Comparison of ENCODE assay signal across 1 cellular context in the genomic region with DNA sequence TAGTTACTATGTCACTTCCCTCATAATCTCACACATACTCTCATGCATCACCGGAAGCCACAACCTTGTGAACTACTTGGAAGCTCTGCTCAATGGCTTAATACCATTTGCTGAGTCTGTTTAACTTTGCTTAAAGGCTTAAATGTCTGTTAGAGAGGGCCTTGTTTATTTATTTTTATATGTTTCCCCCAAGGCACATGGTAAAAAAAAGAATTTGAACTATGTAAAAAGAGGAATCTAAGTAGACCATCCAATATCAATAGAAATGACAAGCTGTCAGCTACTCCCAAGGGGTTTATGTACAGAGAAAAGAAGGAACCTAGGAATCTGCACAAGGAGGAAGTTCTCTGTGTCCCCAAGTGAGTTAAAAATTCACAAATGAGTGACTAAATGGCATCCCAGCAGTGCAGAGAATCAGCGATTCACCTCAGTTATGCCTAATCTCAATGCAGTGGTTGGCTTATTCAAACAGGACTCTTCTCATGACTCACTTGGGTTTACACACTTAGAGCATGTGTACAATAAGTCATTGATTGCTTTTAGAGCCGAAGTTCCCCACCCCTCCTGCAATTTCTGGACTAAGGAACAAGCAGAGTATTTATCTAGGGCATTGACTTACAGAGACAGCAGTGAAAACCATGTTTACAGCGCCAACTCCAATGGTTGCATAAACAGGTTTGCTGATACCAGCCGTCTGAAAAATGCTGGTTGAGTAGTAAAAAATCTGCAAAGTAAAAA.
TF ChIP-seq lines count a peak whose summit lies in the region.

No MANE protein-coding gene starts in this region.

TF ChIP-seq in HepG2, 621 proteins besides CTCF, POLR2A, EP300 and RAD21 (continued from another document and continues in another):
- TF ChIP-seq, protein P1, sequence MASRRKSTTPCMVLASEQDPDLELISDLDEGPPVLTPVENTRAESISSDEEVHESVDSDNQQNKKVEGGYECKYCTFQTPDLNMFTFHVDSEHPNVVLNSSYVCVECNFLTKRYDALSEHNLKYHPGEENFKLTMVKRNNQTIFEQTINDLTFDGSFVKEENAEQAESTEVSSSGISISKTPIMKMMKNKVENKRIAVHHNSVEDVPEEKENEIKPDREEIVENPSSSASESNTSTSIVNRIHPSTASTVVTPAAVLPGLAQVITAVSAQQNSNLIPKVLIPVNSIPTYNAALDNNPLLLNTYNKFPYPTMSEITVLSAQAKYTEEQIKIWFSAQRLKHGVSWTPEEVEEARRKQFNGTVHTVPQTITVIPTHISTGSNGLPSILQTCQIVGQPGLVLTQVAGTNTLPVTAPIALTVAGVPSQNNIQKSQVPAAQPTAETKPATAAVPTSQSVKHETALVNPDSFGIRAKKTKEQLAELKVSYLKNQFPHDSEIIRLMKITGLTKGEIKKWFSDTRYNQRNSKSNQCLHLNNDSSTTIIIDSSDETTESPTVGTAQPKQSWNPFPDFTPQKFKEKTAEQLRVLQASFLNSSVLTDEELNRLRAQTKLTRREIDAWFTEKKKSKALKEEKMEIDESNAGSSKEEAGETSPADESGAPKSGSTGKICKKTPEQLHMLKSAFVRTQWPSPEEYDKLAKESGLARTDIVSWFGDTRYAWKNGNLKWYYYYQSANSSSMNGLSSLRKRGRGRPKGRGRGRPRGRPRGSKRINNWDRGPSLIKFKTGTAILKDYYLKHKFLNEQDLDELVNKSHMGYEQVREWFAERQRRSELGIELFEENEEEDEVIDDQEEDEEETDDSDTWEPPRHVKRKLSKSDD (CRISPR knock-in tag; IDR thresholded peaks at IDR 0.05; ENCODE audit: low read depth), result peak; percentile 76
- peak; percentile 67; the same call in 1 of the 2 replicates for TF ChIP-seq ZSCAN25 (CRISPR knock-in tag; IDR thresholded peaks at IDR 0.05)
- TF ChIP-seq NFE2L2 (IDR thresholded peaks at IDR 0.05; ENCODE audit: low read length), result 0 out of 2 replicates have a peak, but pooled peaks have one; percentile 13
- TF ChIP-seq ZNF335 (CRISPR knock-in tag; IDR thresholded peaks at IDR 0.05), result peak; percentile 83; the same call in 1 of the 2 replicates
- no peak for TF ChIP-seq AKNA (CRISPR knock-in tag; IDR thresholded peaks at IDR 0.05; ENCODE audit: borderline replicate concordance)
- no peak for TF ChIP-seq ZNF572 (CRISPR knock-in tag; IDR thresholded peaks at IDR 0.05)
- TF ChIP-seq ZNF556 (CRISPR knock-in tag; IDR thresholded peaks at IDR 0.05; ENCODE audit: borderline replicate concordance), result peak; percentile 77; the same call in 1 of the 2 replicates
- TF ChIP-seq ZSCAN21 (CRISPR knock-in tag; IDR thresholded peaks at IDR 0.05; ENCODE audit: borderline replicate concordance), result 0 out of 2 replicates have a peak, but pooled peaks have one; percentile 55
- TF ChIP-seq ZNF430 (CRISPR knock-in tag; IDR thresholded peaks at IDR 0.05), result no peak
- TF ChIP-seq GTF3A (CRISPR knock-in tag; conservative IDR thresholded peaks at IDR 0.05), result no peak
- TF ChIP-seq YEATS2 (CRISPR knock-in tag; IDR thresholded peaks at IDR 0.05; ENCODE audit: borderline replicate concordance), result peak; percentile 37; the same call in 1 of the 2 replicates
- TF ChIP-seq FOXC1 (CRISPR knock-in tag; IDR thresholded peaks at IDR 0.05; ENCODE audit: borderline replicate concordance), result no peak
- peak; percentile 92 for TF ChIP-seq SMYD3 (CRISPR knock-in tag; IDR thresholded peaks at IDR 0.05)
- TF ChIP-seq, protein P2, sequence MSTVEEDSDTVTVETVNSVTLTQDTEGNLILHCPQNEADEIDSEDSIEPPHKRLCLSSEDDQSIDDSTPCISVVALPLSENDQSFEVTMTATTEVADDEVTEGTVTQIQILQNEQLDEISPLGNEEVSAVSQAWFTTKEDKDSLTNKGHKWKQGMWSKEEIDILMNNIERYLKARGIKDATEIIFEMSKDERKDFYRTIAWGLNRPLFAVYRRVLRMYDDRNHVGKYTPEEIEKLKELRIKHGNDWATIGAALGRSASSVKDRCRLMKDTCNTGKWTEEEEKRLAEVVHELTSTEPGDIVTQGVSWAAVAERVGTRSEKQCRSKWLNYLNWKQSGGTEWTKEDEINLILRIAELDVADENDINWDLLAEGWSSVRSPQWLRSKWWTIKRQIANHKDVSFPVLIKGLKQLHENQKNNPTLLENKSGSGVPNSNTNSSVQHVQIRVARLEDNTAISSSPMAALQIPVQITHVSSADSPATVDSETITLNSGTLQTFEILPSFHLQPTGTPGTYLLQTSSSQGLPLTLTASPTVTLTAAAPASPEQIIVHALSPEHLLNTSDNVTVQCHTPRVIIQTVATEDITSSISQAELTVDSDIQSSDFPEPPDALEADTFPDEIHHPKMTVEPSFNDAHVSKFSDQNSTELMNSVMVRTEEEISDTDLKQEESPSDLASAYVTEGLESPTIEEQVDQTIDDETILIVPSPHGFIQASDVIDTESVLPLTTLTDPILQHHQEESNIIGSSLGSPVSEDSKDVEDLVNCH (CRISPR knock-in tag; IDR thresholded peaks at IDR 0.05), result 0 out of 2 replicates have a peak, but pooled peaks have one; percentile 33
- TF ChIP-seq ZNF589 (CRISPR knock-in tag; conservative IDR thresholded peaks at IDR 0.05), result no peak
- no peak for TF ChIP-seq UBTF (CRISPR knock-in tag; IDR thresholded peaks at IDR 0.05)
- TF ChIP-seq ZFX (CRISPR knock-in tag; IDR thresholded peaks at IDR 0.05; ENCODE audit: low read depth), result 0 out of 2 replicates have a peak, but pooled peaks have one; percentile 37
- TF ChIP-seq, protein P3, sequence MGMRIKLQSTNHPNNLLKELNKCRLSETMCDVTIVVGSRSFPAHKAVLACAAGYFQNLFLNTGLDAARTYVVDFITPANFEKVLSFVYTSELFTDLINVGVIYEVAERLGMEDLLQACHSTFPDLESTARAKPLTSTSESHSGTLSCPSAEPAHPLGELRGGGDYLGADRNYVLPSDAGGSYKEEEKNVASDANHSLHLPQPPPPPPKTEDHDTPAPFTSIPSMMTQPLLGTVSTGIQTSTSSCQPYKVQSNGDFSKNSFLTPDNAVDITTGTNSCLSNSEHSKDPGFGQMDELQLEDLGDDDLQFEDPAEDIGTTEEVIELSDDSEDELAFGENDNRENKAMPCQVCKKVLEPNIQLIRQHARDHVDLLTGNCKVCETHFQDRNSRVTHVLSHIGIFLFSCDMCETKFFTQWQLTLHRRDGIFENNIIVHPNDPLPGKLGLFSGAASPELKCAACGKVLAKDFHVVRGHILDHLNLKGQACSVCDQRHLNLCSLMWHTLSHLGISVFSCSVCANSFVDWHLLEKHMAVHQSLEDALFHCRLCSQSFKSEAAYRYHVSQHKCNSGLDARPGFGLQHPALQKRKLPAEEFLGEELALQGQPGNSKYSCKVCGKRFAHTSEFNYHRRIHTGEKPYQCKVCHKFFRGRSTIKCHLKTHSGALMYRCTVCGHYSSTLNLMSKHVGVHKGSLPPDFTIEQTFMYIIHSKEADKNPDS (CRISPR knock-in tag; IDR thresholded peaks at IDR 0.05), result peak; percentile 91
- peak; percentile 81 for TF ChIP-seq ZNF766 (CRISPR knock-in tag; IDR thresholded peaks at IDR 0.05; ENCODE audit: borderline replicate concordance)
- peak; percentile 73; the same call in 1 of the 2 replicates for TF ChIP-seq BRF2 (CRISPR knock-in tag; IDR thresholded peaks at IDR 0.05)
- TF ChIP-seq, protein P4, sequence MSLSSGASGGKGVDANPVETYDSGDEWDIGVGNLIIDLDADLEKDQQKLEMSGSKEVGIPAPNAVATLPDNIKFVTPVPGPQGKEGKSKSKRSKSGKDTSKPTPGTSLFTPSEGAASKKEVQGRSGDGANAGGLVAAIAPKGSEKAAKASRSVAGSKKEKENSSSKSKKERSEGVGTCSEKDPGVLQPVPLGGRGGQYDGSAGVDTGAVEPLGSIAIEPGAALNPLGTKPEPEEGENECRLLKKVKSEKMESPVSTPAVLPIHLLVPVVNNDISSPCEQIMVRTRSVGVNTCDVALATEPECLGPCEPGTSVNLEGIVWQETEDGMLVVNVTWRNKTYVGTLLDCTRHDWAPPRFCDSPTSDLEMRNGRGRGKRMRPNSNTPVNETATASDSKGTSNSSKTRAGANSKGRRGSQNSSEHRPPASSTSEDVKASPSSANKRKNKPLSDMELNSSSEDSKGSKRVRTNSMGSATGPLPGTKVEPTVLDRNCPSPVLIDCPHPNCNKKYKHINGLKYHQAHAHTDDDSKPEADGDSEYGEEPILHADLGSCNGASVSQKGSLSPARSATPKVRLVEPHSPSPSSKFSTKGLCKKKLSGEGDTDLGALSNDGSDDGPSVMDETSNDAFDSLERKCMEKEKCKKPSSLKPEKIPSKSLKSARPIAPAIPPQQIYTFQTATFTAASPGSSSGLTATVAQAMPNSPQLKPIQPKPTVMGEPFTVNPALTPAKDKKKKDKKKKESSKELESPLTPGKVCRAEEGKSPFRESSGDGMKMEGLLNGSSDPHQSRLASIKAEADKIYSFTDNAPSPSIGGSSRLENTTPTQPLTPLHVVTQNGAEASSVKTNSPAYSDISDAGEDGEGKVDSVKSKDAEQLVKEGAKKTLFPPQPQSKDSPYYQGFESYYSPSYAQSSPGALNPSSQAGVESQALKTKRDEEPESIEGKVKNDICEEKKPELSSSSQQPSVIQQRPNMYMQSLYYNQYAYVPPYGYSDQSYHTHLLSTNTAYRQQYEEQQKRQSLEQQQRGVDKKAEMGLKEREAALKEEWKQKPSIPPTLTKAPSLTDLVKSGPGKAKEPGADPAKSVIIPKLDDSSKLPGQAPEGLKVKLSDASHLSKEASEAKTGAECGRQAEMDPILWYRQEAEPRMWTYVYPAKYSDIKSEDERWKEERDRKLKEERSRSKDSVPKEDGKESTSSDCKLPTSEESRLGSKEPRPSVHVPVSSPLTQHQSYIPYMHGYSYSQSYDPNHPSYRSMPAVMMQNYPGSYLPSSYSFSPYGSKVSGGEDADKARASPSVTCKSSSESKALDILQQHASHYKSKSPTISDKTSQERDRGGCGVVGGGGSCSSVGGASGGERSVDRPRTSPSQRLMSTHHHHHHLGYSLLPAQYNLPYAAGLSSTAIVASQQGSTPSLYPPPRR (CRISPR knock-in tag; IDR thresholded peaks at IDR 0.05; ENCODE audit: borderline replicate concordance), result peak; percentile 100
- TF ChIP-seq MXD1 (CRISPR knock-in tag; IDR thresholded peaks at IDR 0.05), result no peak
- no peak for TF ChIP-seq ZNF564 (CRISPR knock-in tag; IDR thresholded peaks at IDR 0.05)
- TF ChIP-seq CSRNP1 (CRISPR knock-in tag; IDR thresholded peaks at IDR 0.05), result 0 out of 2 replicates have a peak, but pooled peaks have one; percentile 66
